ENCODE assay signal across 29 cellular contexts in genomic region chr7:33937871-33938270, GRCh38. TPM values are rescaled to one million over a fixed set of nuclear protein-coding genes. Genes with fewer than 3 reads are reported as not detected.
"Had no signal": no experiment of that assay in that cellular context is flagged by ENCODE, and none has a peak within 500 bp of the region (broad histone marks: within the 10 kb centered on the region; RNA-seq: fewer than 3 reads in every experiment).

No MANE protein-coding gene starts in this region.

- FAIRE-seq: TTC549 had no signal

- DNase-seq: activated CD4-positive, alpha-beta memory T cell treated with anti-CD3 and anti-CD28 coated beads for 36 hours; activated CD4-positive, alpha-beta T cell treated with anti-CD3 and anti-CD28 coated beads, Interleukin-2, amount 10 ng/mL, durations not matched to agents 7 days and 5 days; activated CD4-positive, CD25-positive, alpha-beta regulatory T cell; activated gamma-delta T cell treated with Interleukin-2 at 50 U/mL for 16 hours; activated naive CD4-positive, alpha-beta T cell treated with anti-CD3 and anti-CD28 coated beads, Interleukin-2, amount 10 ng/mL, durations not matched to agents 7 days and 5 days; activated naive CD8-positive, alpha-beta T cell treated with anti-CD3 and anti-CD28 coated beads for 36 hours; activated T-cell treated with anti-CD3 and anti-CD28 coated beads for 4 hours; activated T-cell treated with anti-CD3 and anti-CD28 coated beads, Interleukin-2, amount 50 U/mL, for 48 hours; caudate nucleus; Kasumi-1; KBM-7; NCI-H1048; NCI-H146; NCI-H187 treated with DMSO at 0.1 percent for 48 hours; NCI-H2081 treated with DMSO at 0.1 percent for 48 hours; NCI-H2171; NCI-H2227 treated with DMSO at 0.1 percent for 48 hours; NCI-H510A; NCI-H69; NK-92 treated with Interleukin-12 subunit alpha and Interleukin-12 subunit beta, amount 100 ng/mL, for 24 hours; OCI-M1; SHP77; T-helper 17 cell; T1000 had no signal

- H3K27ac ChIP-seq: VCaP had no signal

- ATAC-seq: activated T-helper 17 cell treated with anti-CD3 and anti-CD28 coated beads, Interleukin-2, amount 50 U/mL, for 72 hours; Panc1; T-helper 17 cell had no signal

RNA-seq across cellular contexts. Expression of gene BMPER, which starts 32.5 kb away (rescaled TPM):
- total RNA-seq: activated CD4-positive, alpha-beta memory T cell treated with anti-CD3 and anti-CD28 coated beads for 36 hours; activated CD4-positive, alpha-beta T cell treated with anti-CD3 and anti-CD28 coated beads, Interleukin-2, amount 10 ng/mL, durations not matched to agents 7 days and 5 days; activated CD8-positive, alpha-beta memory T cell treated with anti-CD3 and anti-CD28 coated beads for 36 hours; activated naive CD8-positive, alpha-beta T cell treated with anti-CD3 and anti-CD28 coated beads for 36 hours had no signal
